ENCODE assay signal across 8 cellular contexts in the genomic region with DNA sequence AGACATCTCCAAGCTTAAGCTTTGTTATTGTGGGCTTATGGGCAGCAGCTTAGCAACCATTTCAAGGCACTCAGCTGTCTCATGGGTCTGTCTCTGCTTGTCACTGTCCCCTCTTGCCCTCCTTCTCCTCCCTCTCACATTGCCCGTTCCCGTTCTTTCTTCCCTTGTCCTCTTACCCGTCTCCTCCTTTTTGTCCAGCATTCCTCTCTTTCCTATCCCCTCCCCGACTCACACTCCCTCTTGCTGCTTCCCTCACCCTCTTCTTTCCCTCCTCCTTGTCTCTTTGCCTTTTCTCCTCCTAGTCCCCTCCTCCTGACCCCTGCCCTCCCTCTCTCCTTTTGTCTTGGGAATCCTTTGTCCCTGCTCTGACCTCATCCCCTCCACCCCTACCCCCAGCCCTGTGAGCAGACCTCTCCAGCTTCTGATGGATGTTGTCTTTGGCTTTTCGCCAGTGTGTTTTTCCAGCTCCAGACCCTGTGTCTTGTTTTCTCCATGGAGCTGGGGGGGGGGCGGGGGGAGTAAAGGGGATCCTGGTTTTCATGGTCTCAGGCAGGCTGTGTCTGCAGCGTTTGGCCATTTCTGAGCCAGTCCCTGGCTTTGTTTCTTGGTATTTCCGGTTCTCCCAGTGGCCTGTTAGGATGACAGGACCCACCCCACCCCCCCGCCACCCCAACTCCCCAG. TPM values are rescaled to one million over a fixed set of nuclear protein-coding genes. Genes with fewer than 3 reads are reported as not detected.
A peak's percentile ranks its signal among the peaks of the same experiment; 100 is the strongest.
DNase-seq lines count a peak whose midpoint lies in the region; ATAC-seq and TF ChIP-seq lines count a peak whose summit lies in the region.

No MANE protein-coding gene starts in this region.

- peaks cover 9% of the 10 kb centered on the region; the same call in 1 of the 2 replicates for H3F3A ChIP-seq in DOHH2 (ENCODE audit: control insufficient read depth, insufficient read depth)

- peak overlapping the region; percentile 96 for H3K27ac Mint-ChIP-seq in osteocyte (ENCODE audit: unreplicated experiment)
- peak overlapping the region in 1 of 10 donors; percentile 78 for H3K27ac Mint-ChIP-seq in naive thymus-derived CD8-positive, alpha-beta T cell

- no peak for ATAC-seq in naive thymus-derived CD8-positive, alpha-beta T cell
- ATAC-seq in HG02885 (IDR thresholded peaks at IDR 0.05; ENCODE audit: poor library complexity, unreplicated experiment) (no peak), GM21529 (IDR thresholded peaks at IDR 0.05; ENCODE audit: unreplicated experiment) (no peak)

- H3K4me1 ChIP-seq in DOHH2 (ENCODE audit: control insufficient read depth, low read length) = peaks cover 97% of the 10 kb centered on the region

- DNase-seq in NCI-H748 treated with DMSO at 0.1 percent for 48 hours (lab: John Stamatoyannopoulos, UW) (peak; percentile 74), fibroblast of pulmonary artery (ENCODE audit: low read depth) (peak; percentile 96), osteocyte (ENCODE audit: extremely low spot score, unreplicated experiment) (peak; percentile 81)
- DNase-seq in naive thymus-derived CD8-positive, alpha-beta T cell = no peak
- no peak for DNase-seq in activated CD4-positive, alpha-beta T cell treated with anti-CD3 and anti-CD28 coated beads for 1 hour

- H3K9me3 ChIP-seq in DOHH2 (ENCODE audit: control insufficient read depth, insufficient read depth, low read length) = no peaks in the 10 kb centered on the region

- no peaks in the 10 kb centered on the region for H3K36me3 Mint-ChIP-seq in osteocyte (ENCODE audit: unreplicated experiment)
- peaks cover 0 to 2% (median 0%) of the 10 kb centered on the region in 3 donors for H3K36me3 Mint-ChIP-seq in naive thymus-derived CD8-positive, alpha-beta T cell

- H3K36me3 ChIP-seq in DOHH2 (ENCODE audit: control insufficient read depth, low read length) = peaks cover 7% of the 10 kb centered on the region

- no peaks in the 10 kb centered on the region for H3K27me3 Mint-ChIP-seq in osteocyte (ENCODE audit: unreplicated experiment)
- no peaks in the 10 kb centered on the region for H3K27me3 Mint-ChIP-seq in naive thymus-derived CD8-positive, alpha-beta T cell

- H3K4me3 ChIP-seq in DOHH2 (ENCODE audit: low read length) (no peak overlapping the region; the same call in 1 of the 2 replicates), fibroblast of pulmonary artery (replicated peaks; ENCODE audit: low read depth, low read length) (peak overlapping the region; percentile 24)

- peaks cover 100% of the 10 kb centered on the region for H3K79me2 ChIP-seq in DOHH2 (ENCODE audit: control insufficient read depth, low read length)

- H3K4me3 Mint-ChIP-seq in osteocyte (ENCODE audit: unreplicated experiment) = peak overlapping the region; percentile 36
- no peak overlapping the region for H3K4me3 Mint-ChIP-seq in naive thymus-derived CD8-positive, alpha-beta T cell

- H3K27me3 ChIP-seq in DOHH2 (ENCODE audit: control insufficient read depth, low read length) = no peaks in the 10 kb centered on the region

- peaks cover 42% of the 10 kb centered on the region for H3K4me1 Mint-ChIP-seq in osteocyte (ENCODE audit: unreplicated experiment)
- H3K4me1 Mint-ChIP-seq in naive thymus-derived CD8-positive, alpha-beta T cell = peaks cover 16 to 62% (median 23%) of the 10 kb centered on the region in 4 donors

- POLR2A ChIA-PET in naive thymus-derived CD8-positive, alpha-beta T cell (lab: Charles Lee) = no interaction called here

- H4K20me1 ChIP-seq in DOHH2 (ENCODE audit: control insufficient read depth, insufficient read depth, low read depth, low read length) = peaks cover 21% of the 10 kb centered on the region; the same call in 1 of the 2 replicates

- TF ChIP-seq CTCF in DOHH2 (IDR thresholded peaks at IDR 0.05; ENCODE audit: low read depth, low read length, poor library complexity, severe bottlenecking) = no peak
- no peak for TF ChIP-seq CTCF in fibroblast of pulmonary artery (IDR thresholded peaks at IDR 0.05; ENCODE audit: low read length, missing control alignments)
- no peak for TF ChIP-seq CTCF in osteocyte (IDR thresholded peaks at IDR 0.05)

- no peaks in the 10 kb centered on the region for H3K9me3 Mint-ChIP-seq in osteocyte (ENCODE audit: unreplicated experiment)
- H3K9me3 Mint-ChIP-seq in naive thymus-derived CD8-positive, alpha-beta T cell = no peaks in the 10 kb centered on the region

- no peaks in the 10 kb centered on the region for H3K9me2 ChIP-seq in DOHH2 (replicated peaks; ENCODE audit: control insufficient read depth, low read length)

- H3K4me2 ChIP-seq in DOHH2 (ENCODE audit: low read length) = peak overlapping the region; percentile 51

- H3K27ac ChIP-seq in DOHH2 (ENCODE audit: low read depth, low read length) = no peak overlapping the region

RNA-seq across cellular contexts. Expression of gene TRAK1, which starts 47.9 kb away (rescaled TPM):
- total RNA-seq in osteocyte = 30.7 and 35.7 TPM in 2 replicates
- total RNA-seq in naive thymus-derived CD8-positive, alpha-beta T cell = 10 to 100 TPM; 18.8 to 19.1 TPM
- polyA plus RNA-seq in naive thymus-derived CD8-positive, alpha-beta T cell = 1 to 10 TPM; 4.3 to 8.3 (median 4.8) TPM

Comparison
In these comparisons a context has a peak if more than half of its experiments do, and no peak if none do; other contexts are left out.
1. DNase-seq: peak in NCI-H748 treated with DMSO at 0.1 percent for 48 hours (single experiment), fibroblast of pulmonary artery (single experiment) and osteocyte (single experiment); none in naive thymus-derived CD8-positive, alpha-beta T cell (0 of 10) and activated CD4-positive, alpha-beta T cell treated with anti-CD3 and anti-CD28 coated beads for 1 hour (single experiment).